Comparison of ENCODE assay signal across 1 cellular context in the genomic region with DNA sequence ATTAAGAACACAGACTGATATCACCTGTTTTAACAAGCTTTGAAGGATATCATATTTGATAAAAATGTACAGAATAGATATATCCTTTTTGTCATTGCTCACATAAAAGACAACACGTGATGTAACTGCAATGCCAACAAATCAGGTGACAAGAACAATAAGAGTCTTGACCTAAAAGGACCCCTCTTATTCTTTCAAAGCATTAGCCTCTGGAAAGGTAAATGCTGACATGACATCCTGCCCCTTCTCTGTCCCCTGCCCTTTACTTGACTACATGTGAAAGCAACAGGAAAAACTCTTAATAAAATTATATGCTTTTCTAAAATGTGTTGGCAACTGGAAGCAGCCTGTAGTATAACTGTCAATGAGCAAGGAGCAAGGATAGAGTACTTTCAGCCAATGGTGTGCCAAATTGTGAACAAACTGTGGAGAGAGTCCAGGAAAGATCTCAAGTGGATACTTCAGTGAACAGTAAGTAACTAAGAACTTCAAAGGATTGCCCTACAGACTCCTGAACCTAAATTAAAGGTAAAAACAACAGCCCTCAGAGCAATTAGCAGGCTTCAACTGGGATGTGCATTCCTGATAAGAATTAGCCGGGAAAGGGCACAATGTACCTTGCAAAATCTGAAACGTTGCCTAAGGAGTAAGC.
TF ChIP-seq lines count a peak whose summit lies in the region.

No MANE protein-coding gene starts in this region.

TF ChIP-seq in WTC11, 78 proteins besides CTCF, POLR2A, EP300 and RAD21 (continued from another document):
- TF ChIP-seq, protein P1, sequence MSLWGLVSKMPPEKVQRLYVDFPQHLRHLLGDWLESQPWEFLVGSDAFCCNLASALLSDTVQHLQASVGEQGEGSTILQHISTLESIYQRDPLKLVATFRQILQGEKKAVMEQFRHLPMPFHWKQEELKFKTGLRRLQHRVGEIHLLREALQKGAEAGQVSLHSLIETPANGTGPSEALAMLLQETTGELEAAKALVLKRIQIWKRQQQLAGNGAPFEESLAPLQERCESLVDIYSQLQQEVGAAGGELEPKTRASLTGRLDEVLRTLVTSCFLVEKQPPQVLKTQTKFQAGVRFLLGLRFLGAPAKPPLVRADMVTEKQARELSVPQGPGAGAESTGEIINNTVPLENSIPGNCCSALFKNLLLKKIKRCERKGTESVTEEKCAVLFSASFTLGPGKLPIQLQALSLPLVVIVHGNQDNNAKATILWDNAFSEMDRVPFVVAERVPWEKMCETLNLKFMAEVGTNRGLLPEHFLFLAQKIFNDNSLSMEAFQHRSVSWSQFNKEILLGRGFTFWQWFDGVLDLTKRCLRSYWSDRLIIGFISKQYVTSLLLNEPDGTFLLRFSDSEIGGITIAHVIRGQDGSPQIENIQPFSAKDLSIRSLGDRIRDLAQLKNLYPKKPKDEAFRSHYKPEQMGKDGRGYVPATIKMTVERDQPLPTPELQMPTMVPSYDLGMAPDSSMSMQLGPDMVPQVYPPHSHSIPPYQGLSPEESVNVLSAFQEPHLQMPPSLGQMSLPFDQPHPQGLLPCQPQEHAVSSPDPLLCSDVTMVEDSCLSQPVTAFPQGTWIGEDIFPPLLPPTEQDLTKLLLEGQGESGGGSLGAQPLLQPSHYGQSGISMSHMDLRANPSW (CRISPR knock-in tag; conservative IDR thresholded peaks at IDR 0.05; ENCODE audit: low read depth) = no peak
- TF ChIP-seq ZNF232 (CRISPR knock-in tag; IDR thresholded peaks at IDR 0.05) = no peak
- no peak for TF ChIP-seq ARID4B (CRISPR knock-in tag; IDR thresholded peaks at IDR 0.05; ENCODE audit: borderline replicate concordance)
- TF ChIP-seq ETV6 (CRISPR knock-in tag; IDR thresholded peaks at IDR 0.05) = no peak
- TF ChIP-seq PREB (CRISPR knock-in tag; IDR thresholded peaks at IDR 0.05; ENCODE audit: borderline replicate concordance) = no peak
